In genomic region chr2:27953077-27953476, GRCh38 we compare ENCODE assay signal across 16 cellular contexts.
"Had no signal": no experiment of that assay in that cellular context is flagged by ENCODE, and none has a peak within 500 bp of the region (broad histone marks: within the 10 kb centered on the region; RNA-seq: fewer than 3 reads in every experiment).

No MANE protein-coding gene starts in this region.

- ATAC-seq: pancreas had no signal

- H3K36me3 ChIP-seq: heart right ventricle, left ventricle myocardium inferior, pancreas, thoracic aorta, vagina had no signal

- H3K27ac ChIP-seq: left ventricle myocardium inferior, pancreas had no signal

- H3K4me3 Mint-ChIP-seq: activated CD4-positive, alpha-beta T cell treated with anti-CD3 and anti-CD28 coated beads, Interleukin-2, amount 10 ng/mL, durations not matched to agents 7 days and 5 days; activated T-cell treated with anti-CD3 and anti-CD28 coated beads, Interleukin-2, amount 50 U/mL, for 24 hours; nephron progenitor cell; stimulated activated naive CD8-positive, alpha-beta T cell treated with anti-CD3 and anti-CD28 coated beads, Interleukin-15, Interleukin-2, amounts not matched to agents 100 ng/mL and 50 ng/mL, for 24 hours had no signal

- H3K4me3 ChIP-seq: heart right ventricle, left ventricle myocardium inferior, pancreas, thoracic aorta, vagina had no signal

- H3K27me3 ChIP-seq: heart right ventricle, pancreas, vagina had no signal

- H3K9me3 ChIP-seq: pancreas, thoracic aorta, vagina had no signal

- DNase-seq: activated CD4-positive, alpha-beta T cell treated with anti-CD3 and anti-CD28 coated beads, Interleukin-2, amount 10 ng/mL, durations not matched to agents 7 days and 5 days; activated CD4-positive, CD25-positive, alpha-beta regulatory T cell; activated gamma-delta T cell treated with Interleukin-2 at 50 U/mL for 16 hours; activated T-cell treated with anti-CD3 and anti-CD28 coated beads, Interleukin-2, amount 50 U/mL, for 24 hours; aorta; foreskin melanocyte; heart right ventricle; left ventricle myocardium inferior; mesenchymal stem cell; nephron progenitor cell; pancreas; stimulated activated CD4-positive, alpha-beta T cell treated with anti-CD3 and anti-CD28 coated beads, Interleukin-4, amount 100 ng/mL, for 1 hour; stimulated activated CD8-positive, alpha-beta memory T cell treated with anti-CD3 and anti-CD28 coated beads, Interleukin-4, amount 100 ng/mL, for 48 hours had no signal

- H3K27me3 Mint-ChIP-seq: activated CD4-positive, alpha-beta T cell treated with anti-CD3 and anti-CD28 coated beads, Interleukin-2, amount 10 ng/mL, durations not matched to agents 7 days and 5 days; activated T-cell treated with anti-CD3 and anti-CD28 coated beads, Interleukin-2, amount 50 U/mL, for 24 hours; stimulated activated naive CD8-positive, alpha-beta T cell treated with anti-CD3 and anti-CD28 coated beads, Interleukin-15, Interleukin-2, amounts not matched to agents 100 ng/mL and 50 ng/mL, for 24 hours had no signal
